8 cellular contexts compared by ENCODE assay signal in genomic region chr2:217756375-217757107, GRCh38.
A peak's percentile ranks its signal among the peaks of the same experiment; 100 is the strongest.
DNase-seq lines count a peak whose midpoint lies in the region; ATAC-seq and TF ChIP-seq lines count a peak whose summit lies in the region.

No MANE protein-coding gene starts in this region.

- no peaks in the 10 kb centered on the region for H3F3A ChIP-seq in MM.1S (ENCODE audit: insufficient read depth, low read length)

- H3K79me2 ChIP-seq in MM.1S (ENCODE audit: low read length), result no peaks in the 10 kb centered on the region

- H3K4me3 ChIP-seq in GM12875 (ENCODE audit: low read depth, low read length) (no peak overlapping the region), MM.1S (ENCODE audit: low read length) (no peak overlapping the region), coronary artery (peak overlapping the region; percentile 4), right lobe of liver (no peak overlapping the region)

- H3K9me3 ChIP-seq in MM.1S (replicated peaks; ENCODE audit: insufficient read depth, low read length), result no peaks in the 10 kb centered on the region
- H3K9me3 ChIP-seq in right lobe of liver, result peaks cover 0 to 3% (median 1%) of the 10 kb centered on the region in 4 donors

- intact Hi-C loops in right lobe of liver (cut with DNase I), result no loop called here

- 36% methylated on average over 16 of the region's 34 CpGs for WGBS in right lobe of liver (ENCODE audit: insufficient coverage, low coverage, low lambda C conversion rate, missing lambda C conversion rate)

- H4K20me1 ChIP-seq in MM.1S (ENCODE audit: insufficient read depth, low read length), result no peaks in the 10 kb centered on the region

- H3K27me3 ChIP-seq in MM.1S (replicated peaks; ENCODE audit: insufficient read depth, low read length) (no peaks in the 10 kb centered on the region), right lobe of liver (no peaks in the 10 kb centered on the region)

- H3K36me3 ChIP-seq in MM.1S (replicated peaks; ENCODE audit: insufficient read depth, low read length), result no peaks in the 10 kb centered on the region
- H3K36me3 ChIP-seq in right lobe of liver, result no peaks in the 10 kb centered on the region

- H3K9ac ChIP-seq in MM.1S (ENCODE audit: low read length), result no peak overlapping the region

- peak; percentile 69 to 92 (median 74) for ATAC-seq in right lobe of liver
- no peak for ATAC-seq in HG03097 (IDR thresholded peaks at IDR 0.05; ENCODE audit: low FRiP score, unreplicated experiment)
- ATAC-seq in GM18907 (IDR thresholded peaks at IDR 0.05; ENCODE audit: unreplicated experiment), result no peak

- peak; percentile 15 for DNase-seq in MM.1S
- DNase-seq in activated CD4-positive, alpha-beta T cell treated with anti-CD3 and anti-CD28 coated beads, Interleukin-2, amount 50 U/mL, for 4 hours, result peak; percentile 50 to 54
- DNase-seq in coronary artery (ENCODE audit: low spot score), result no peak
- DNase-seq in right lobe of liver, result peak; percentile 63 to 73 (median 72)
- DNase-seq in stimulated activated CD4-positive, alpha-beta T cell treated with anti-CD3 and anti-CD28 coated beads, TNF-alpha, amount 100 ng/mL, for 4 hours (ENCODE audit: low read depth in 3 of 3), result peak; percentile 27 to 51 (median 47)

- H3K9me2 ChIP-seq in MM.1S (replicated peaks; ENCODE audit: insufficient read depth, low read length), result no peaks in the 10 kb centered on the region

- H3K27ac ChIP-seq in MM.1S (ENCODE audit: low read length) (no peak overlapping the region), coronary artery (peak overlapping the region in 1 of 2 donors; percentile 15), right lobe of liver (no peak overlapping the region)

- H2AFZ ChIP-seq in MM.1S (ENCODE audit: low read length), result no peak overlapping the region

- no peak overlapping the region for H3K4me2 ChIP-seq in MM.1S (ENCODE audit: low read depth, low read length)

- H3K4me1 ChIP-seq in MM.1S (ENCODE audit: low read length) (no peaks in the 10 kb centered on the region), right lobe of liver (no peaks in the 10 kb centered on the region)

- TF ChIP-seq POLR2A in right lobe of liver (IDR thresholded peaks at IDR 0.05), result no peak

- TF ChIP-seq CTCF in GM12875 (IDR thresholded peaks at IDR 0.05; ENCODE audit: borderline replicate concordance, insufficient read depth, low read depth, low read length), result peak; percentile 94
- TF ChIP-seq CTCF in MM.1S (IDR thresholded peaks at IDR 0.05; ENCODE audit: low read length), result peak; percentile 72
- peak; percentile 81 for TF ChIP-seq CTCF in coronary artery (IDR thresholded peaks at IDR 0.05)
- peak; percentile 46 to 89 (median 71) for TF ChIP-seq CTCF in right lobe of liver (IDR thresholded peaks at IDR 0.05)

Comparison
In these comparisons a context has a peak if more than half of its experiments do, and no peak if none do; other contexts are left out.
1. ATAC-seq: peak in right lobe of liver (4 of 4); none in HG03097 (single experiment) and GM18907 (single experiment).
2. Peak in every context shown above with its lines, with median percentiles within 50 percentile points of each other: CTCF ChIP-seq.